Comparison of ENCODE assay signal across 8 cellular contexts in genomic region chr2:74482801-74483674, GRCh38. TPM values are rescaled to one million over a fixed set of nuclear protein-coding genes. Genes with fewer than 3 reads are reported as not detected.
DNase-seq lines count a peak whose midpoint lies in the region; ATAC-seq and TF ChIP-seq lines count a peak whose summit lies in the region.

TSS of gene CCDC142 (minus strand) at chr2:74482998. CDS start at chr2:74482837, 161 bp downstream.
TSS of gene TTC31 (plus strand) at chr2:74483081. CDS start at chr2:74483096, 15 bp downstream.

- H3K27ac ChIP-seq in HUES48 (ENCODE audit: low read depth, low read length) (peak within 1 kb of the TSS; percentile 90), OCI-LY1 (ENCODE audit: low read depth, low read length, poor library complexity, severe bottlenecking) (peak within 1 kb of the TSS; percentile 85)

- H3K4me3 ChIP-seq in HUES48 (ENCODE audit: low read depth, low read length) (peak within 1 kb of the TSS; percentile 78), OCI-LY1 (ENCODE audit: low read depth, low read length, poor library complexity, severe bottlenecking) (peak within 1 kb of the TSS; percentile 91), mucosa of descending colon (peak within 1 kb of the TSS; percentile 38)

- peak within 1 kb of the TSS; percentile 98 for H3K4me2 ChIP-seq in OCI-LY1 (ENCODE audit: low read length)

- peak; percentile 88 for ATAC-seq in GM21390 (IDR thresholded peaks at IDR 0.05; ENCODE audit: unreplicated experiment)
- ATAC-seq in mucosa of descending colon: peak; percentile 96

- peaks cover 29% of the 10 kb centered on the region for H3K36me3 ChIP-seq in HUES48 (ENCODE audit: control insufficient read depth, insufficient read depth, low read length)
- H3K36me3 ChIP-seq in OCI-LY1 (ENCODE audit: insufficient read depth, low read length): peaks cover 22% of the 10 kb centered on the region; the same call in 1 of the 2 replicates
- peaks cover 5% of the 10 kb centered on the region for H3K36me3 ChIP-seq in mucosa of descending colon (ENCODE audit: low read depth)

- peak within 1 kb of the TSS; percentile 50 for H2AFZ ChIP-seq in OCI-LY1 (ENCODE audit: low read length)

- H3K4me1 ChIP-seq in HUES48 (ENCODE audit: control insufficient read depth, insufficient read depth, low read length) (peaks cover 6% of the 10 kb centered on the region), OCI-LY1 (ENCODE audit: insufficient read depth, low read length, severe bottlenecking) (peaks cover 29% of the 10 kb centered on the region), mucosa of descending colon (ENCODE audit: low read depth) (peaks cover 20% of the 10 kb centered on the region)

- DNase-seq in DMS 273 (lab: John Stamatoyannopoulos, UW; ENCODE audit: unreplicated experiment) (peak; percentile 97), epidermal melanocyte (ENCODE audit: insufficient read length, low spot score) (peak; percentile 95), mucosa of descending colon (peak; percentile 96 to 98 (median 97))
- peak; percentile 91 for DNase-seq in activated CD8-positive, alpha-beta memory T cell treated with anti-CD3 and anti-CD28 coated beads, Interleukin-2, amount 50 U/mL, for 4 hours
- DNase-seq in stimulated activated CD8-positive, alpha-beta memory T cell treated with anti-CD3 and anti-CD28 coated beads, Interleukin-4, amount 100 ng/mL, for 24 hours (ENCODE audit: low read depth): peak; percentile 85

- H3K9me3 ChIP-seq in HUES48 (ENCODE audit: control insufficient read depth, insufficient read depth, low read length): no peaks in the 10 kb centered on the region
- H3K9me3 ChIP-seq in OCI-LY1 (ENCODE audit: low read length): no peaks in the 10 kb centered on the region
- H3K9me3 ChIP-seq in mucosa of descending colon: no peaks in the 10 kb centered on the region

- H3K9me2 ChIP-seq in OCI-LY1 (ENCODE audit: low read depth, low read length): no peaks in the 10 kb centered on the region

- no peaks in the 10 kb centered on the region; the same call in 1 of the 2 replicates for H3F3A ChIP-seq in OCI-LY1 (ENCODE audit: insufficient read depth, low read length)

- peak within 1 kb of the TSS; percentile 76 for H3K9ac ChIP-seq in HUES48 (ENCODE audit: low read depth, low read length)
- peak within 1 kb of the TSS; percentile 91 for H3K9ac ChIP-seq in OCI-LY1 (ENCODE audit: low read length)

- peak; percentile 95 for TF ChIP-seq CTCF in OCI-LY1 (IDR thresholded peaks at IDR 0.05; ENCODE audit: low read length)
- peak; percentile 73 for TF ChIP-seq CTCF in mucosa of descending colon (IDR thresholded peaks at IDR 0.05)

- 0 out of 2 replicates have a peak, but pooled peaks cover 6% of the 10 kb centered on the region for H3K79me2 ChIP-seq in OCI-LY1 (ENCODE audit: insufficient read depth, low read length)

- H4K20me1 ChIP-seq in OCI-LY1 (ENCODE audit: insufficient read depth, low read length): no peaks in the 10 kb centered on the region

- intact Hi-C loops in mucosa of descending colon (cut with DNase I, micrococcal nuclease): loop anchor here (1.0 to 10.0 kb wide), 3 partner anchors 52 to 104 kb away; no protein-coding TSS in a partner anchor

- H3K27me3 ChIP-seq in HUES48 (ENCODE audit: control insufficient read depth, insufficient read depth, low read length) (no peaks in the 10 kb centered on the region), OCI-LY1 (ENCODE audit: insufficient read depth, low read length) (no peaks in the 10 kb centered on the region)

RNA-seq across cellular contexts. Expression of gene CCDC142, which starts in this region (rescaled TPM):
- total RNA-seq in mucosa of descending colon: 10 to 100 TPM; 22.6 to 36.5 (median 28.5) TPM

RNA-seq across cellular contexts. Expression of gene TTC31, which starts in this region (rescaled TPM):
- total RNA-seq in mucosa of descending colon: 10 to 100 TPM; 27.2 to 34.1 (median 30.9) TPM

Comparison
In these comparisons a context has a peak if more than half of its experiments do, and no peak if none do; other contexts are left out.
1. Peak in every context shown above with its lines: DNase-seq, ATAC-seq, H3K4me3 ChIP-seq and H3K27ac ChIP-seq.
2. H3K4me3 ChIP-seq: peak in every context shown above with its lines; median percentile 91 in OCI-LY1; 78 in HUES48; 38 in mucosa of descending colon.